In the genomic region with DNA sequence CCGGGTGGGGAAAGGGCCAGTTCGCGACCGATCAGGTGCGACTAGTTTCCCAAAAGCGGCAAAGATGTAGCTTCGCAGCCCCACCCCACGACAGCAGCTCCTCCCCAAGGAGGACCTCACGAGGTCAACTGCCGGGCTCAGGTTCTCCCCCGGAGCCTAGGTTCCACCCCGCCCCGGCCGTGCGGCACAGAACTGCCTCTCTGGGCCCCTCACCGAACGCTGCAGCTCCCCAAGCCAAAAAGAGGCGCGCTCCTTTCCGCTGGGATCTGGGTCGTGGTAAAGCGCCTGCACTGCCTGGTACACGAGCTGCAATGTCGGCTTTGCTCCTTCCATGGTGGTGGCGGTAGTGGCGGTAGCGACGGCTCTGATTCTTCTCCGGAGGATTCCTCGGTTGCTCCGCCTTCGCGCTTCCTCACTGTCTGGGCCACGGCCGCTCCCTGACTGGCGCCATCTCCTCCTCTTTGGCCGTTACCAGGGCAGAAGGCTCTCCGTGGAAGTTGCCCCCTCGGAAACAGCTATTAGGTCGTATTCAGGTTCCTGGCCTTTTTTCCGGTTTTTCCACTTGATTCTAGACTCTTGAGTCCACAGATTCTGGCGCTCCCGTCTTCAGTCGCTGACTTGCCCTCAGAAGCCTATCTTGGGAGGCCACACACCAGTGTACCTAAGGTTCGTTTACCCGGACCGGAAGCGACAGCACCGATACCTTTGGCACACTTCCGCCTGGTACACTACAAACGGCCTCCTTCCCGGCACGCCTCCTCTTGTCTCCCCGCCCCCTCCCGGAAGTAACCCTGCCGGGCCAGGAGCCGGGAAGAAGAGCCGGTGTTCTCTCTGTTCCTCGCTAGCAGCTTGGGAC, we compare ENCODE assay signal across 1 cellular context.
A peak's percentile ranks its signal among the peaks of the same experiment; 100 is the strongest.
TF ChIP-seq lines count a peak whose summit lies in the region.

A gene (minus strand): TSS at position 674 of the 856 bp plus-strand sequence. CDS start 341 bp downstream, at position 333.

TF ChIP-seq in K562, 482 proteins besides CTCF, POLR2A, EP300 and RAD21 (continued from another document and continues in another):
- TF ChIP-seq, protein P1, sequence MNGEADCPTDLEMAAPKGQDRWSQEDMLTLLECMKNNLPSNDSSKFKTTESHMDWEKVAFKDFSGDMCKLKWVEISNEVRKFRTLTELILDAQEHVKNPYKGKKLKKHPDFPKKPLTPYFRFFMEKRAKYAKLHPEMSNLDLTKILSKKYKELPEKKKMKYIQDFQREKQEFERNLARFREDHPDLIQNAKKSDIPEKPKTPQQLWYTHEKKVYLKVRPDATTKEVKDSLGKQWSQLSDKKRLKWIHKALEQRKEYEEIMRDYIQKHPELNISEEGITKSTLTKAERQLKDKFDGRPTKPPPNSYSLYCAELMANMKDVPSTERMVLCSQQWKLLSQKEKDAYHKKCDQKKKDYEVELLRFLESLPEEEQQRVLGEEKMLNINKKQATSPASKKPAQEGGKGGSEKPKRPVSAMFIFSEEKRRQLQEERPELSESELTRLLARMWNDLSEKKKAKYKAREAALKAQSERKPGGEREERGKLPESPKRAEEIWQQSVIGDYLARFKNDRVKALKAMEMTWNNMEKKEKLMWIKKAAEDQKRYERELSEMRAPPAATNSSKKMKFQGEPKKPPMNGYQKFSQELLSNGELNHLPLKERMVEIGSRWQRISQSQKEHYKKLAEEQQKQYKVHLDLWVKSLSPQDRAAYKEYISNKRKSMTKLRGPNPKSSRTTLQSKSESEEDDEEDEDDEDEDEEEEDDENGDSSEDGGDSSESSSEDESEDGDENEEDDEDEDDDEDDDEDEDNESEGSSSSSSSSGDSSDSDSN (IDR thresholded peaks at IDR 0.05; ENCODE audit: borderline replicate concordance in 1 of 2, low read depth in 2 of 2, low read length in 2 of 2): peak; percentile 69 to 84; a peak in 3 of 4 replicates
- TF ChIP-seq, protein P2, sequence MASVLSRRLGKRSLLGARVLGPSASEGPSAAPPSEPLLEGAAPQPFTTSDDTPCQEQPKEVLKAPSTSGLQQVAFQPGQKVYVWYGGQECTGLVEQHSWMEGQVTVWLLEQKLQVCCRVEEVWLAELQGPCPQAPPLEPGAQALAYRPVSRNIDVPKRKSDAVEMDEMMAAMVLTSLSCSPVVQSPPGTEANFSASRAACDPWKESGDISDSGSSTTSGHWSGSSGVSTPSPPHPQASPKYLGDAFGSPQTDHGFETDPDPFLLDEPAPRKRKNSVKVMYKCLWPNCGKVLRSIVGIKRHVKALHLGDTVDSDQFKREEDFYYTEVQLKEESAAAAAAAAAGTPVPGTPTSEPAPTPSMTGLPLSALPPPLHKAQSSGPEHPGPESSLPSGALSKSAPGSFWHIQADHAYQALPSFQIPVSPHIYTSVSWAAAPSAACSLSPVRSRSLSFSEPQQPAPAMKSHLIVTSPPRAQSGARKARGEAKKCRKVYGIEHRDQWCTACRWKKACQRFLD (CRISPR knock-in tag; IDR thresholded peaks at IDR 0.05): peak; percentile 91
- peak; percentile 64 for TF ChIP-seq RB1 (IDR thresholded peaks at IDR 0.05; ENCODE audit: low read depth)
- peak; percentile 96 for TF ChIP-seq TOE1 (IDR thresholded peaks at IDR 0.05; ENCODE audit: borderline replicate concordance)
- peak; percentile 15; the same call in 1 of the 2 replicates for TF ChIP-seq TOE1 (CRISPR knock-in tag; IDR thresholded peaks at IDR 0.05; ENCODE audit: borderline replicate concordance, low read depth)
- no peak for TF ChIP-seq ZNF586 (CRISPR knock-in tag; conservative IDR thresholded peaks at IDR 0.05)
- peak; percentile 58 for TF ChIP-seq KHSRP (IDR thresholded peaks at IDR 0.05)
- TF ChIP-seq ZNF445 (CRISPR knock-in tag; IDR thresholded peaks at IDR 0.05; ENCODE audit: low read depth): 0 out of 2 replicates have a peak, but pooled peaks have one; percentile 45
- TF ChIP-seq RBM39 (optimal IDR thresholded peaks at IDR 0.05; ENCODE audit: low read depth, low read length): peak; percentile 97
- no peak for TF ChIP-seq ZNF274 (IDR thresholded peaks at IDR 0.05; ENCODE audit: borderline replicate concordance, low read depth, low read length)
- TF ChIP-seq NBN (IDR thresholded peaks at IDR 0.05; ENCODE audit: low read depth): peak; percentile 99
- TF ChIP-seq, protein P3, sequence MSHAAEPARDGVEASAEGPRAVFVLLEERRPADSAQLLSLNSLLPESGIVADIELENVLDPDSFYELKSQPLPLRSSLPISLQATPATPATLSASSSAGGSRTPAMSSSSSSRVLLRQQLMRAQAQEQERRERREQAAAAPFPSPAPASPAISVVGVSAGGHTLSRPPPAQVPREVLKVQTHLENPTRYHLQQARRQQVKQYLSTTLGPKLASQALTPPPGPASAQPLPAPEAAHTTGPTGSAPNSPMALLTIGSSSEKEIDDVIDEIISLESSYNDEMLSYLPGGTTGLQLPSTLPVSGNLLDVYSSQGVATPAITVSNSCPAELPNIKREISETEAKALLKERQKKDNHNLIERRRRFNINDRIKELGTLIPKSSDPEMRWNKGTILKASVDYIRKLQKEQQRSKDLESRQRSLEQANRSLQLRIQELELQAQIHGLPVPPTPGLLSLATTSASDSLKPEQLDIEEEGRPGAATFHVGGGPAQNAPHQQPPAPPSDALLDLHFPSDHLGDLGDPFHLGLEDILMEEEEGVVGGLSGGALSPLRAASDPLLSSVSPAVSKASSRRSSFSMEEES (CRISPR knock-in tag; IDR thresholded peaks at IDR 0.05): no peak
- peak; percentile 4; the same call in 1 of the 2 replicates for TF ChIP-seq RFX5 (IDR thresholded peaks at IDR 0.05; ENCODE audit: low read depth, low read length)
- TF ChIP-seq, protein P4, sequence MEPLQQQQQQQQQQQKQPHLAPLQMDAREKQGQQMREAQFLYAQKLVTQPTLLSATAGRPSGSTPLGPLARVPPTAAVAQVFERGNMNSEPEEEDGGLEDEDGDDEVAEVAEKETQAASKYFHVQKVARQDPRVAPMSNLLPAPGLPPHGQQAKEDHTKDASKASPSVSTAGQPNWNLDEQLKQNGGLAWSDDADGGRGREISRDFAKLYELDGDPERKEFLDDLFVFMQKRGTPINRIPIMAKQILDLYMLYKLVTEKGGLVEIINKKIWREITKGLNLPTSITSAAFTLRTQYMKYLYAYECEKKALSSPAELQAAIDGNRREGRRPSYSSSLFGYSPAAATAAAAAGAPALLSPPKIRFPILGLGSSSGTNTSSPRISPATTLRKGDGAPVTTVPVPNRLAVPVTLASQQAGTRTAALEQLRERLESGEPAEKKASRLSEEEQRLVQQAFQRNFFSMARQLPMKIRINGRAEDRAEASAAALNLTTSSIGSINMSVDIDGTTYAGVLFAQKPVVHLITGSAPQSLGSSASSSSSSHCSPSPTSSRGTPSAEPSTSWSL (CRISPR knock-in tag; IDR thresholded peaks at IDR 0.05; ENCODE audit: borderline replicate concordance): 0 out of 2 replicates have a peak, but pooled peaks have one; percentile 39
- no peak for TF ChIP-seq PPARD (CRISPR knock-in tag; IDR thresholded peaks at IDR 0.05)
- TF ChIP-seq ASH1L (IDR thresholded peaks at IDR 0.05; ENCODE audit: borderline replicate concordance, low read depth, partially characterized antibody): peak; percentile 77
- TF ChIP-seq EHMT2 (IDR thresholded peaks at IDR 0.05): peak; percentile 14; the same call in 1 of the 2 replicates
- TF ChIP-seq ZNF143 (CRISPR knock-in tag; IDR thresholded peaks at IDR 0.05): peak; percentile 54
- TF ChIP-seq TCF7L2 (IDR thresholded peaks at IDR 0.05; ENCODE audit: low read depth, low read length): no peak
- TF ChIP-seq ZZZ3 (IDR thresholded peaks at IDR 0.05): peak; percentile 87; the same call in 1 of the 2 replicates
- peak; percentile 50; the same call in 1 of the 2 replicates for TF ChIP-seq MBD2 (IDR thresholded peaks at IDR 0.05; ENCODE audit: borderline replicate concordance, low read depth)
- peak; percentile 57 for TF ChIP-seq SREBF2 (CRISPR knock-in tag; IDR thresholded peaks at IDR 0.05)
- no peak for TF ChIP-seq TFAM (CRISPR knock-in tag; conservative IDR thresholded peaks at IDR 0.05)
- TF ChIP-seq, protein P5, sequence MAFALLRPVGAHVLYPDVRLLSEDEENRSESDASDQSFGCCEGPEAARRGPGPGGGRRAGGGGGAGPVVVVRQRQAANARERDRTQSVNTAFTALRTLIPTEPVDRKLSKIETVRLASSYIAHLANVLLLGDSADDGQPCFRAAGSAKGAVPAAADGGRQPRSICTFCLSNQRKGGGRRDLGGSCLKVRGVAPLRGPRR (CRISPR knock-in tag; IDR thresholded peaks at IDR 0.05): peak; percentile 86; the same call in 1 of the 2 replicates
- TF ChIP-seq, protein P6, sequence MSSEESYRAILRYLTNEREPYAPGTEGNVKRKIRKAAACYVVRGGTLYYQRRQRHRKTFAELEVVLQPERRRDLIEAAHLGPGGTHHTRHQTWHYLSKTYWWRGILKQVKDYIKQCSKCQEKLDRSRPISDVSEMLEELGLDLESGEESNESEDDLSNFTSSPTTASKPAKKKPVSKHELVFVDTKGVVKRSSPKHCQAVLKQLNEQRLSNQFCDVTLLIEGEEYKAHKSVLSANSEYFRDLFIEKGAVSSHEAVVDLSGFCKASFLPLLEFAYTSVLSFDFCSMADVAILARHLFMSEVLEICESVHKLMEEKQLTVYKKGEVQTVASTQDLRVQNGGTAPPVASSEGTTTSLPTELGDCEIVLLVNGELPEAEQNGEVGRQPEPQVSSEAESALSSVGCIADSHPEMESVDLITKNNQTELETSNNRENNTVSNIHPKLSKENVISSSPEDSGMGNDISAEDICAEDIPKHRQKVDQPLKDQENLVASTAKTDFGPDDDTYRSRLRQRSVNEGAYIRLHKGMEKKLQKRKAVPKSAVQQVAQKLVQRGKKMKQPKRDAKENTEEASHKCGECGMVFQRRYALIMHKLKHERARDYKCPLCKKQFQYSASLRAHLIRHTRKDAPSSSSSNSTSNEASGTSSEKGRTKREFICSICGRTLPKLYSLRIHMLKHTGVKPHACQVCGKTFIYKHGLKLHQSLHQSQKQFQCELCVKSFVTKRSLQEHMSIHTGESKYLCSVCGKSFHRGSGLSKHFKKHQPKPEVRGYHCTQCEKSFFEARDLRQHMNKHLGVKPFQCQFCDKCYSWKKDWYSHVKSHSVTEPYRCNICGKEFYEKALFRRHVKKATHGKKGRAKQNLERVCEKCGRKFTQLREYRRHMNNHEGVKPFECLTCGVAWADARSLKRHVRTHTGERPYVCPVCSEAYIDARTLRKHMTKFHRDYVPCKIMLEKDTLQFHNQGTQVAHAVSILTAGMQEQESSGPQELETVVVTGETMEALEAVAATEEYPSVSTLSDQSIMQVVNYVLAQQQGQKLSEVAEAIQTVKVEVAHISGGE (CRISPR knock-in tag; IDR thresholded peaks at IDR 0.05): peak; percentile 98 to 99 (median 99)
- TF ChIP-seq, protein P7, sequence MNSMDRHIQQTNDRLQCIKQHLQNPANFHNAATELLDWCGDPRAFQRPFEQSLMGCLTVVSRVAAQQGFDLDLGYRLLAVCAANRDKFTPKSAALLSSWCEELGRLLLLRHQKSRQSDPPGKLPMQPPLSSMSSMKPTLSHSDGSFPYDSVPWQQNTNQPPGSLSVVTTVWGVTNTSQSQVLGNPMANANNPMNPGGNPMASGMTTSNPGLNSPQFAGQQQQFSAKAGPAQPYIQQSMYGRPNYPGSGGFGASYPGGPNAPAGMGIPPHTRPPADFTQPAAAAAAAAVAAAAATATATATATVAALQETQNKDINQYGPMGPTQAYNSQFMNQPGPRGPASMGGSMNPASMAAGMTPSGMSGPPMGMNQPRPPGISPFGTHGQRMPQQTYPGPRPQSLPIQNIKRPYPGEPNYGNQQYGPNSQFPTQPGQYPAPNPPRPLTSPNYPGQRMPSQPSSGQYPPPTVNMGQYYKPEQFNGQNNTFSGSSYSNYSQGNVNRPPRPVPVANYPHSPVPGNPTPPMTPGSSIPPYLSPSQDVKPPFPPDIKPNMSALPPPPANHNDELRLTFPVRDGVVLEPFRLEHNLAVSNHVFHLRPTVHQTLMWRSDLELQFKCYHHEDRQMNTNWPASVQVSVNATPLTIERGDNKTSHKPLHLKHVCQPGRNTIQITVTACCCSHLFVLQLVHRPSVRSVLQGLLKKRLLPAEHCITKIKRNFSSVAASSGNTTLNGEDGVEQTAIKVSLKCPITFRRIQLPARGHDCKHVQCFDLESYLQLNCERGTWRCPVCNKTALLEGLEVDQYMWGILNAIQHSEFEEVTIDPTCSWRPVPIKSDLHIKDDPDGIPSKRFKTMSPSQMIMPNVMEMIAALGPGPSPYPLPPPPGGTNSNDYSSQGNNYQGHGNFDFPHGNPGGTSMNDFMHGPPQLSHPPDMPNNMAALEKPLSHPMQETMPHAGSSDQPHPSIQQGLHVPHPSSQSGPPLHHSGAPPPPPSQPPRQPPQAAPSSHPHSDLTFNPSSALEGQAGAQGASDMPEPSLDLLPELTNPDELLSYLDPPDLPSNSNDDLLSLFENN (IDR thresholded peaks at IDR 0.05; ENCODE audit: low read depth in 2 of 2, low read length in 2 of 2): peak in 1 of 2 experiments; percentile 84; a peak in 2 of 4 replicates
- peak; percentile 60; the same call in 1 of the 2 replicates for TF ChIP-seq MXI1 (IDR thresholded peaks at IDR 0.05; ENCODE audit: low read depth, low read length)
- TF ChIP-seq ZNF165 (CRISPR knock-in tag; IDR thresholded peaks at IDR 0.05; ENCODE audit: borderline replicate concordance): 0 out of 2 replicates have a peak, but pooled peaks have one; percentile 16
- 0 out of 2 replicates have a peak, but pooled peaks have one; percentile 6 for TF ChIP-seq NFE2 (IDR thresholded peaks at IDR 0.05; ENCODE audit: low read depth)
- peak; percentile 71 for TF ChIP-seq ZNF24 (IDR thresholded peaks at IDR 0.05)
- TF ChIP-seq PML (IDR thresholded peaks at IDR 0.05; ENCODE audit: low read length): peak; percentile 89; the same call in 1 of the 2 replicates
- 0 out of 2 replicates have a peak, but pooled peaks have one; percentile 39 for TF ChIP-seq IFI16 (CRISPR knock-in tag; IDR thresholded peaks at IDR 0.05)
- TF ChIP-seq, protein P8, sequence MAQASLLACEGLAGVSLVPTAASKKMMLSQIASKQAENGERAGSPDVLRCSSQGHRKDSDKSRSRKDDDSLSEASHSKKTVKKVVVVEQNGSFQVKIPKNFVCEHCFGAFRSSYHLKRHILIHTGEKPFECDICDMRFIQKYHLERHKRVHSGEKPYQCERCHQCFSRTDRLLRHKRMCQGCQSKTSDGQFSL (CRISPR knock-in tag; IDR thresholded peaks at IDR 0.05): peak; percentile 76; the same call in 1 of the 2 replicates
- TF ChIP-seq, protein P8 (tag; IDR thresholded peaks at IDR 0.05): no peak
- no peak for TF ChIP-seq PCBP2 (IDR thresholded peaks at IDR 0.05; ENCODE audit: low read depth, low read length, poor library complexity, severe bottlenecking)
- TF ChIP-seq KLF16 (IDR thresholded peaks at IDR 0.05): no peak
- peak; percentile 80 for TF ChIP-seq FIP1L1 (IDR thresholded peaks at IDR 0.05; ENCODE audit: low read depth, low read length, poor library complexity, severe bottlenecking)
